Comparison of ENCODE assay signal across 1 cellular context in genomic region chr6:75103411-75103810, GRCh38.
TF ChIP-seq lines count a peak whose summit lies in the region.

No MANE protein-coding gene starts in this region.

TF ChIP-seq in IMR-90, 13 proteins besides CTCF, POLR2A, EP300 and RAD21 (continued from another document):
- TF ChIP-seq RFX5 (IDR thresholded peaks at IDR 0.05; ENCODE audit: low read depth, low read length) (no peak), MXI1 (IDR thresholded peaks at IDR 0.05; ENCODE audit: borderline replicate concordance, low read depth, low read length) (no peak), FOS (IDR thresholded peaks at IDR 0.05; ENCODE audit: low read depth, low read length) (no peak), NFE2L2 (IDR thresholded peaks at IDR 0.05; ENCODE audit: low read depth, low read length) (no peak)
